Comparison of ENCODE assay signal across 10 cellular contexts in genomic region chr17:44878627-44879221, GRCh38. TPM values are rescaled to one million over a fixed set of nuclear protein-coding genes. Genes with fewer than 3 reads are reported as not detected.
A peak's percentile ranks its signal among the peaks of the same experiment; 100 is the strongest.
DNase-seq lines count a peak whose midpoint lies in the region; ATAC-seq and TF ChIP-seq lines count a peak whose summit lies in the region.
"Had no signal": no experiment of that assay in that cellular context is flagged by ENCODE, and none has a peak within 500 bp of the region (broad histone marks: within the 10 kb centered on the region; RNA-seq: fewer than 3 reads in every experiment).

No MANE protein-coding gene starts in this region.

- DNase-seq in AG10803 (ENCODE audit: low read depth) = peak; percentile 48
- DNase-seq in GF-D8 (lab: John Stamatoyannopoulos, UW) = peak; percentile 8
- DNase-seq in NCI-H446 (lab: John Stamatoyannopoulos, UW) = peak; percentile 12 to 60
- no peak for DNase-seq in right lobe of liver
- DNase-seq in aorta = no peak
- DNase-seq in T-helper 2 cell treated with Interferon-gamma antibody and Interleukin-4, amounts not matched to agents 5 μg/mL and 100 μg/mL, for 36 hours (ENCODE audit: low spot score) = no peak
- no peak for DNase-seq in NCI-H2107 (lab: John Stamatoyannopoulos, UW)

- H3K4me3 Mint-ChIP-seq in brain = no peak overlapping the region
- no peak overlapping the region for H3K4me3 Mint-ChIP-seq in T-helper 2 cell treated with Interferon-gamma antibody and Interleukin-4, amounts not matched to agents 5 μg/mL and 100 μg/mL, for 36 hours
- H3K4me3 Mint-ChIP-seq: IgD-negative memory B cell had no signal

- H3K9me3 ChIP-seq in right lobe of liver (no peaks in the 10 kb centered on the region), aorta (ENCODE audit: control insufficient read depth, low read length) (no peaks in the 10 kb centered on the region)

- H3K27ac Mint-ChIP-seq in brain = peak overlapping the region in 3 of 5 experiments; percentile 12 to 74 (median 18)
- H3K27ac Mint-ChIP-seq in T-helper 2 cell treated with Interferon-gamma antibody and Interleukin-4, amounts not matched to agents 5 μg/mL and 100 μg/mL, for 36 hours = no peak overlapping the region
- H3K27ac Mint-ChIP-seq: IgD-negative memory B cell had no signal

- H3K27ac ChIP-seq in right lobe of liver = no peak overlapping the region
- no peak overlapping the region for H3K27ac ChIP-seq in aorta (ENCODE audit: low read depth in 1 of 2, low read length in 2 of 2)

- no peak for TF ChIP-seq POLR2A in right lobe of liver (IDR thresholded peaks at IDR 0.05)

- no peaks in the 10 kb centered on the region for H3K9me3 Mint-ChIP-seq in brain
- no peaks in the 10 kb centered on the region for H3K9me3 Mint-ChIP-seq in T-helper 2 cell treated with Interferon-gamma antibody and Interleukin-4, amounts not matched to agents 5 μg/mL and 100 μg/mL, for 36 hours
- H3K9me3 Mint-ChIP-seq: IgD-negative memory B cell had no signal

- intact Hi-C loops in right lobe of liver (cut with DNase I) = no loop called here
- intact Hi-C loops in aorta (cut with DNase I) = no loop called here

- no peaks in the 10 kb centered on the region for H3K4me1 ChIP-seq in right lobe of liver
- H3K4me1 ChIP-seq in aorta (ENCODE audit: control insufficient read depth in 1 of 2, insufficient read depth in 2 of 2, low read length in 2 of 2) = no peaks in the 10 kb centered on the region

- peaks cover 59% of the 10 kb centered on the region for H3K36me3 Mint-ChIP-seq in brain
- peaks cover 54% of the 10 kb centered on the region for H3K36me3 Mint-ChIP-seq in T-helper 2 cell treated with Interferon-gamma antibody and Interleukin-4, amounts not matched to agents 5 μg/mL and 100 μg/mL, for 36 hours (ENCODE audit: low read depth)

- H3K4me3 ChIP-seq in AG10803 (ENCODE audit: low read length) = no peak overlapping the region
- H3K4me3 ChIP-seq in right lobe of liver = no peak overlapping the region
- no peak overlapping the region for H3K4me3 ChIP-seq in aorta (ENCODE audit: low read length in 2 of 2)

- H3K4me1 Mint-ChIP-seq in brain = no peaks in the 10 kb centered on the region
- H3K4me1 Mint-ChIP-seq in T-helper 2 cell treated with Interferon-gamma antibody and Interleukin-4, amounts not matched to agents 5 μg/mL and 100 μg/mL, for 36 hours (ENCODE audit: low read depth) = no peaks in the 10 kb centered on the region
- H3K4me1 Mint-ChIP-seq: IgD-negative memory B cell had no signal

- H3K36me3 ChIP-seq in right lobe of liver (peaks cover 0 to 85% (median 32%) of the 10 kb centered on the region in 4 donors), aorta (ENCODE audit: control insufficient read depth in 1 of 2, insufficient read depth in 2 of 2, low read length in 1 of 2) (peaks cover 17 to 21% of the 10 kb centered on the region in 2 donors)

- 39% methylated on average over 6 of the region's 6 CpGs for WGBS in right lobe of liver (ENCODE audit: insufficient coverage, low coverage, low lambda C conversion rate, missing lambda C conversion rate)
- 39 to 42% methylated on average over 6 of the region's 6 CpGs for WGBS in aorta, 2 donors

- ATAC-seq in right lobe of liver (peak in 2 of 4 donors; percentile 32 to 43), aorta (ENCODE audit: low FRiP score) (no peak)

- TF ChIP-seq CTCF in AG10803 (conservative IDR thresholded peaks at IDR 0.05; ENCODE audit: low read length) (peak; percentile 80), brain (conservative IDR thresholded peaks at IDR 0.05) (peak; percentile 62 to 71), right lobe of liver (IDR thresholded peaks at IDR 0.05) (peak; percentile 25 to 61 (median 56))

- H3K27me3 ChIP-seq in right lobe of liver = no peaks in the 10 kb centered on the region
- no peaks in the 10 kb centered on the region for H3K27me3 ChIP-seq in aorta (ENCODE audit: control insufficient read depth in 1 of 2, insufficient read depth in 2 of 2, low read length in 1 of 2)

- no peaks in the 10 kb centered on the region for H3K27me3 Mint-ChIP-seq in brain
- H3K27me3 Mint-ChIP-seq in T-helper 2 cell treated with Interferon-gamma antibody and Interleukin-4, amounts not matched to agents 5 μg/mL and 100 μg/mL, for 36 hours (ENCODE audit: low read depth) = no peaks in the 10 kb centered on the region
- H3K27me3 Mint-ChIP-seq: IgD-negative memory B cell had no signal

RNA-seq across cellular contexts. Expression of gene EFTUD2, which starts 20.5 kb away (rescaled TPM):
- polyA plus RNA-seq in brain (ENCODE audit: insufficient read depth, low read depth, low replicate concordance) (95.8 TPM), aorta (10 to 100 TPM; 17.8 to 37.7 TPM)
- total RNA-seq in right lobe of liver (10 to 100 TPM; 29.9 to 42.4 (median 35.1) TPM), aorta (10 to 100 TPM; 64.4 to 78.6 TPM)

RNA-seq across cellular contexts. Expression of gene HIGD1B, which starts 31.0 kb away (rescaled TPM):
- 21.9 TPM for polyA plus RNA-seq in brain (ENCODE audit: insufficient read depth, low read depth, low replicate concordance)
- total RNA-seq in right lobe of liver = not detected
- 1 to 10 TPM in 1 of 2 donors, under 1 TPM in 1; 0.58 to 1.3 TPM for total RNA-seq in aorta
- polyA plus RNA-seq in aorta = not detected
- total RNA-seq: glomerular endothelial cell had no signal
- polyA plus RNA-seq: IgD-negative memory B cell had no signal

RNA-seq across cellular contexts. Expression of gene GFAP, which starts 36.6 kb away (rescaled TPM):
- 4,939 TPM for polyA plus RNA-seq in brain (ENCODE audit: insufficient read depth, low read depth, low replicate concordance)
- total RNA-seq in right lobe of liver = under 1 TPM; 0.18 to 0.50 (median 0.27) TPM
- total RNA-seq in aorta = 10 to 100 TPM in 1 of 2 donors, 1 to 10 TPM in 1; 2.3 to 17.6 TPM
- polyA plus RNA-seq in aorta = 1 to 10 TPM; 1.4 to 7.9 TPM
- total RNA-seq: glomerular endothelial cell had no signal

RNA-seq across cellular contexts. Expression of gene GJC1, which starts 48.6 kb away (rescaled TPM):
- polyA plus RNA-seq in brain (ENCODE audit: insufficient read depth, low read depth, low replicate concordance) (6.8 TPM), aorta (1 to 10 TPM; 2.9 to 5.6 TPM)
- total RNA-seq in right lobe of liver (under 1 TPM; 0.18 to 0.84 (median 0.33) TPM), aorta (10 to 100 TPM; 23.8 to 34.3 TPM)

Comparison
In these comparisons a context has a peak if more than half of its experiments do, and no peak if none do; other contexts are left out.
1. DNase-seq: peak in AG10803 (single experiment), GF-D8 (single experiment) and NCI-H446 (2 of 2); none in right lobe of liver (0 of 3), aorta (0 of 2), T-helper 2 cell treated with Interferon-gamma antibody and Interleukin-4, amounts not matched to agents 5 μg/mL and 100 μg/mL, for 36 hours (single experiment) and NCI-H2107 (single experiment).
2. Peak in every context shown above with its lines, with median percentiles within 50 percentile points of each other: CTCF ChIP-seq.